13 cellular contexts compared by ENCODE assay signal in the genomic region with DNA sequence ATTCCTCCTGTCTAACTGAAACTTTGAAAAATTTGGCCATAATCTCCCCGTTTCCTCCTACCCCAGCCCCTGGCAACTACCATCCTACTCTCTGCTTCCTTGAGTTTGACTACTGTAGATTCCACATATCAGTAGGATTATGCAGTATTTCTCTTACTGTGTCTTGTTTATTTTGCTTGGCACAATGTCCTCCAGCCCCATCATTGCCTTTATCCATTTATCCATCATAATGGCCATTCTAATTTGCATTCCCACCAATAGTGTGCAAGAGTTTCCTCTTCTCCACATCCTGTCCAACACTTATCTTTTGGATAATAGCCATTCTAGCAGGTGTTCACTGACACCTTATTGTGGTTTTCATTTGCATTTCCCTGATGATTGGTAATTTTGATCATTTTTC.
DNase-seq lines count a peak whose midpoint lies in the region; ATAC-seq and TF ChIP-seq lines count a peak whose summit lies in the region.
"Had no signal": no experiment of that assay in that cellular context is flagged by ENCODE, and none has a peak within 500 bp of the region (broad histone marks: within the 10 kb centered on the region; RNA-seq: fewer than 3 reads in every experiment).

No MANE protein-coding gene starts in this region.

- no peak for TF ChIP-seq CTCF in fibroblast of lung (conservative IDR thresholded peaks at IDR 0.05 in 1 of 2, IDR thresholded peaks at IDR 0.05 in 1 of 2; ENCODE audit: low read depth in 1 of 2, low read length in 2 of 2)

- H3K4me1 ChIP-seq in fibroblast of lung (ENCODE audit: control insufficient read depth, extremely low read depth, insufficient read depth, low read length), result peaks cover 4% of the 10 kb centered on the region
- H3K4me1 ChIP-seq: Peyer's patch had no signal

- H3K4me3 ChIP-seq in MG63, result no peak overlapping the region
- H3K4me3 ChIP-seq in fibroblast of lung (replicated peaks in 1 of 4; ENCODE audit: control extremely low read depth in 1 of 4, insufficient read depth in 1 of 4, low read depth in 3 of 4, low read length in 4 of 4), result no peak overlapping the region
- H3K4me3 ChIP-seq: GM23248, Peyer's patch had no signal

- H3K9ac ChIP-seq in fibroblast of lung (ENCODE audit: insufficient read depth, low read length), result no peak overlapping the region
- H3K9ac ChIP-seq: GM23248 had no signal

- H3K4me2 ChIP-seq in fibroblast of lung (ENCODE audit: extremely low read depth, insufficient read depth, low read length), result no peak overlapping the region

- H3K27ac ChIP-seq in fibroblast of lung (ENCODE audit: insufficient read depth, low read length), result no peak overlapping the region
- H3K27ac ChIP-seq: GM23248, Peyer's patch had no signal

- ATAC-seq in HG02571 (IDR thresholded peaks at IDR 0.05; ENCODE audit: unreplicated experiment), result no peak

- H3K9me3 ChIP-seq in MG63, result peaks cover 5% of the 10 kb centered on the region
- H3K9me3 ChIP-seq in fibroblast of lung (ENCODE audit: control insufficient read depth, insufficient read depth, low read depth, low read length), result no peaks in the 10 kb centered on the region
- H3K9me3 ChIP-seq: Peyer's patch had no signal

- no peak overlapping the region for H2AFZ ChIP-seq in fibroblast of lung (ENCODE audit: low read length)
- H2AFZ ChIP-seq: GM23248 had no signal

- DNase-seq in MG63 (peak; percentile 36), NCI-H1436 treated with DMSO at 0.1 percent for 48 hours (lab: John Stamatoyannopoulos, UW) (peak; percentile 90), NCI-H2196 treated with DMSO at 0.1 percent for 48 hours (lab: John Stamatoyannopoulos, UW; ENCODE audit: unreplicated experiment) (peak; percentile 20), fibroblast of lung (ENCODE audit: low read depth in 2 of 2) (peak; percentile 39 to 69), GDM1 (lab: John Stamatoyannopoulos, UW) (no peak), AG08395 (ENCODE audit: low spot score) (no peak)
- DNase-seq: DMS 273 treated with DMSO at 0.1 percent for 48 hours, GM23248, NCI-H2171, NCI-H526 treated with DMSO at 0.1 percent for 48 hours, Peyer's patch, SHP77 had no signal

- H3K27me3 ChIP-seq in MG63 (no peaks in the 10 kb centered on the region), fibroblast of lung (ENCODE audit: control insufficient read depth, insufficient read depth, low read length) (no peaks in the 10 kb centered on the region)
- H3K27me3 ChIP-seq: Peyer's patch had no signal

- H3K79me2 ChIP-seq in fibroblast of lung (ENCODE audit: control insufficient read depth, insufficient read depth, low read length), result no peaks in the 10 kb centered on the region

- H3K36me3 ChIP-seq in MG63 (no peaks in the 10 kb centered on the region), fibroblast of lung (ENCODE audit: control insufficient read depth, insufficient read depth, low read length) (no peaks in the 10 kb centered on the region)
- H3K36me3 ChIP-seq: Peyer's patch had no signal

- H4K20me1 ChIP-seq in fibroblast of lung (ENCODE audit: control insufficient read depth, extremely low read depth, insufficient read depth, low read length), result no peaks in the 10 kb centered on the region

Comparison
In these comparisons a context has a peak if more than half of its experiments do, and no peak if none do; other contexts are left out.
1. DNase-seq: peak in MG63 (single experiment), NCI-H1436 treated with DMSO at 0.1 percent for 48 hours (single experiment), NCI-H2196 treated with DMSO at 0.1 percent for 48 hours (single experiment) and fibroblast of lung (2 of 2); none in GDM1 (single experiment) and AG08395 (single experiment).